In genomic region chr4:83125738-83126141, GRCh38 we compare ENCODE assay signal across 15 cellular contexts. TPM values are rescaled to one million over a fixed set of nuclear protein-coding genes. Genes with fewer than 3 reads are reported as not detected.
DNase-seq lines count a peak whose midpoint lies in the region; ATAC-seq and TF ChIP-seq lines count a peak whose summit lies in the region.
"Had no signal": no experiment of that assay in that cellular context is flagged by ENCODE, and none has a peak within 500 bp of the region (broad histone marks: within the 10 kb centered on the region; RNA-seq: fewer than 3 reads in every experiment).

No MANE protein-coding gene starts in this region.

- H3K36me3 ChIP-seq in spleen, result no peaks in the 10 kb centered on the region
- H3K36me3 ChIP-seq: brain microvascular endothelial cell, esophagus squamous epithelium, tibial nerve had no signal

- H3K36me3 Mint-ChIP-seq in T-helper 1 cell treated with Interleukin-12 subunit alpha and Interleukin-12 subunit beta and Interleukin-4 antibody, amounts not matched to agents 30 μg/mL and 1 μg/mL, for 36 hours (ENCODE audit: low read depth), result no peaks in the 10 kb centered on the region
- no peaks in the 10 kb centered on the region for H3K36me3 Mint-ChIP-seq in glutamatergic neuron (ENCODE audit: unreplicated experiment)

- TF ChIP-seq CTCF in spleen (IDR thresholded peaks at IDR 0.05 in 8 of 11, conservative IDR thresholded peaks at IDR 0.05 in 3 of 11), result no peak
- no peak for TF ChIP-seq CTCF in glutamatergic neuron (IDR thresholded peaks at IDR 0.05; ENCODE audit: partially characterized antibody, unreplicated experiment)

- DNase-seq in activated gamma-delta T cell treated with Interleukin-2 at 50 U/mL for 16 hours (peak; percentile 34), spleen (peak; percentile 82), HuH-7 (ENCODE audit: low spot score) (no peak), glutamatergic neuron (no peak), amniotic stem cell (lab: John Stamatoyannopoulos, UW) (no peak)
- DNase-seq: brain microvascular endothelial cell, DMS79, esophagus squamous epithelium, NCI-H1417 treated with DMSO at 0.1 percent for 48 hours, nephron progenitor cell had no signal

- peaks cover 4 to 72% (median 39%) of the 10 kb centered on the region in 6 donors for H3K4me1 ChIP-seq in spleen
- H3K4me1 ChIP-seq: tibial nerve had no signal

- peaks cover 20% of the 10 kb centered on the region for H3K4me1 Mint-ChIP-seq in T-helper 1 cell treated with Interleukin-12 subunit alpha and Interleukin-12 subunit beta and Interleukin-4 antibody, amounts not matched to agents 30 μg/mL and 1 μg/mL, for 36 hours (ENCODE audit: low read depth)
- no peaks in the 10 kb centered on the region for H3K4me1 Mint-ChIP-seq in glutamatergic neuron (ENCODE audit: low read depth, unreplicated experiment)
- H3K4me1 Mint-ChIP-seq: nephron progenitor cell had no signal

- peak overlapping the region; percentile 77 for H3K27ac Mint-ChIP-seq in T-helper 1 cell treated with Interleukin-12 subunit alpha and Interleukin-12 subunit beta and Interleukin-4 antibody, amounts not matched to agents 30 μg/mL and 1 μg/mL, for 36 hours
- no peak overlapping the region for H3K27ac Mint-ChIP-seq in glutamatergic neuron (ENCODE audit: unreplicated experiment)
- H3K27ac Mint-ChIP-seq: nephron progenitor cell had no signal

- peak overlapping the region in 1 of 8 donors; percentile 28 for H3K4me3 ChIP-seq in spleen
- H3K4me3 ChIP-seq: esophagus squamous epithelium, tibial nerve had no signal

- intact Hi-C loops in spleen (cut with DNase I; ENCODE audit: low total_unique reads), result no loop called here

- peaks cover 0 to 5% (median 0%) of the 10 kb centered on the region in 8 donors for H3K9me3 ChIP-seq in spleen
- H3K9me3 ChIP-seq: esophagus squamous epithelium had no signal

- peak; percentile 54 for ATAC-seq in HG02610 (IDR thresholded peaks at IDR 0.05; ENCODE audit: unreplicated experiment)
- no peak for ATAC-seq in GM19467 (IDR thresholded peaks at IDR 0.05; ENCODE audit: unreplicated experiment)

- no peak for TF ChIP-seq POLR2A in spleen (IDR thresholded peaks at IDR 0.05)

- peak overlapping the region in 7 of 8 donors; percentile 50 to 88 (median 75) for H3K27ac ChIP-seq in spleen
- H3K27ac ChIP-seq: brain microvascular endothelial cell, esophagus squamous epithelium, tibial nerve, VCaP had no signal

- 48 to 70% (median 54%) methylated on average over 9 of the region's 9 CpGs for WGBS in spleen, 5 donors

- no peaks in the 10 kb centered on the region for H3K27me3 ChIP-seq in spleen (replicated peaks in 1 of 7)
- H3K27me3 ChIP-seq: brain microvascular endothelial cell, esophagus squamous epithelium, tibial nerve had no signal

- H3K4me3 Mint-ChIP-seq in T-helper 1 cell treated with Interleukin-12 subunit alpha and Interleukin-12 subunit beta and Interleukin-4 antibody, amounts not matched to agents 30 μg/mL and 1 μg/mL, for 36 hours, result peak overlapping the region; percentile 46
- H3K4me3 Mint-ChIP-seq in glutamatergic neuron (ENCODE audit: unreplicated experiment), result no peak overlapping the region
- H3K4me3 Mint-ChIP-seq: nephron progenitor cell had no signal

- peaks cover 8% of the 10 kb centered on the region for H3K27me3 Mint-ChIP-seq in T-helper 1 cell treated with Interleukin-12 subunit alpha and Interleukin-12 subunit beta and Interleukin-4 antibody, amounts not matched to agents 30 μg/mL and 1 μg/mL, for 36 hours (ENCODE audit: low read depth)
- H3K27me3 Mint-ChIP-seq in glutamatergic neuron (ENCODE audit: unreplicated experiment), result no peaks in the 10 kb centered on the region

- H3K9me3 Mint-ChIP-seq in T-helper 1 cell treated with Interleukin-12 subunit alpha and Interleukin-12 subunit beta and Interleukin-4 antibody, amounts not matched to agents 30 μg/mL and 1 μg/mL, for 36 hours, result peaks cover 3% of the 10 kb centered on the region
- H3K9me3 Mint-ChIP-seq in glutamatergic neuron (ENCODE audit: unreplicated experiment), result peaks cover 3% of the 10 kb centered on the region

RNA-seq across cellular contexts. Expression of gene PLAC8, which starts 11.2 kb away (rescaled TPM):
- total RNA-seq in spleen (100 to 1,000 TPM; 156 to 341 (median 215) TPM), glutamatergic neuron (ENCODE audit: unreplicated experiment) (1.0 TPM)
- 100 to 1,000 TPM; 193 to 321 (median 256) TPM for polyA plus RNA-seq in spleen

Comparison
In these comparisons a context has a peak if more than half of its experiments do, and no peak if none do; other contexts are left out.
1. DNase-seq: peak in activated gamma-delta T cell treated with Interleukin-2 at 50 U/mL for 16 hours (single experiment) and spleen (single experiment); none in HuH-7 (single experiment), glutamatergic neuron (single experiment) and amniotic stem cell (single experiment).
2. RNA of gene PLAC8, which starts 11.2 kb away (total RNA-seq): 156 to 341 TPM in spleen; 1.0 TPM in glutamatergic neuron (single experiment); every median in the first group is over 10 times any median in the second.